ENCODE assay signal across 8 cellular contexts in the genomic region with DNA sequence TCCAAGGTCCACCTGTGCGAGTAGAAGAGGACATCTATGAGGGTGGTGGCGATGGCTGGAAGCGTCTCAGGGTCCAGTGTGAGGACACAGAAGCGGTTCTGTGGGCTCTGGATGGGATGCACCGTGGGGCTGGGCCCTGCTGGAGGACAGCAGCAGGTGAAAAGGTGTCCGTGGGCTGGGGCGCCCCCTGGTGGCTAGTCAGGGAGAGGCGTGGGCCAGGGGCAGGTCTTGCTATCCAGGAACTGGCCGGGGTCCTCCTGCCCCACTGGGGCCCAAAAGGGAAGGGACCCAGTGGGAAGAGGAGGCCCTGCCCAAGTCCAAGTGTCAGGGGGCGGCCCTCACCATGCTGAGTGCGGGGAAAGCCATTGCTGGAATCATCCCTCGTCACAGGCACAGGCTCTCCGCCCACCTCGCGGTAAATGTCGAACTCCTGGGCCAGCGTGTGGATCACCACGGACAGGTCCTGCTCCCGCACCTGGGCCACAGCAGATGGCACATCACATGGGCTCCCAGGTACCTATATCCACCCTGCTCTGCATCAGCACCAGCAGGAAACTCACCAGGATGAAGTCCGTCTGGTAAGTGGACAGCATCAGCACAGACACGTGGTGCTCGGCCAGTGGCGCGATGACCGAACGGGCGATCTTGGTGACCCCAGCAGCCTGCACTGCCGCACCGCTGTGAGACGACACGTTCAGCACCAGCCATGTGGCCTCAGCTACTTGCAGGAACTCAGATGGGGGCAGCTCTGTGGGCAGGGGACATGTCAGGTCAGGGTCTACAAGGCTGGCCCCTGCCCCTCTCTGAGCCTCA. TPM values are rescaled to one million over a fixed set of nuclear protein-coding genes. Genes with fewer than 3 reads are reported as not detected.
A peak's percentile ranks its signal among the peaks of the same experiment; 100 is the strongest.
DNase-seq lines count a peak whose midpoint lies in the region; ATAC-seq, FAIRE-seq and TF ChIP-seq lines count a peak whose summit lies in the region.

No MANE protein-coding gene starts in this region.

- no peak overlapping the region for H3K4me2 ChIP-seq in MM.1S (ENCODE audit: low read depth, low read length)

- ATAC-seq in activated B cell treated with CpG ODN at 0.5 μM for 24 hours (ENCODE audit: low read depth) (no peak), lung (ENCODE audit: insufficient read depth, low FRiP score) (no peak), HG02642 (IDR thresholded peaks at IDR 0.05; ENCODE audit: poor library complexity, unreplicated experiment) (no peak), GM19463 (IDR thresholded peaks at IDR 0.05; ENCODE audit: unreplicated experiment) (no peak)

- H3K27ac ChIP-seq in MM.1S (ENCODE audit: low read length) (no peak overlapping the region), lung (ENCODE audit: low read depth in 1 of 2, low read length in 1 of 2) (no peak overlapping the region)

- H3K4me3 ChIP-seq in MM.1S (ENCODE audit: low read length) (no peak overlapping the region), bronchial epithelial cell (ENCODE audit: low read depth, low read length) (no peak overlapping the region), lung (no peak overlapping the region)

- peaks cover 8% of the 10 kb centered on the region for H3K36me3 Mint-ChIP-seq in activated B cell treated with CpG ODN at 0.5 μM for 24 hours (ENCODE audit: low read depth)

- peaks cover 17% of the 10 kb centered on the region; the same call in 1 of the 2 replicates for H3K4me1 ChIP-seq in MM.1S (ENCODE audit: low read length)
- H3K4me1 ChIP-seq in lung (ENCODE audit: control insufficient read depth in 2 of 2, insufficient read depth in 2 of 2, low read length in 2 of 2): peaks cover 4 to 23% of the 10 kb centered on the region in 2 donors

- H3K27me3 Mint-ChIP-seq in activated B cell treated with CpG ODN at 0.5 μM for 24 hours: no peaks in the 10 kb centered on the region

- H2AFZ ChIP-seq in MM.1S (ENCODE audit: low read length): no peak overlapping the region

- H3K9me3 Mint-ChIP-seq in activated B cell treated with CpG ODN at 0.5 μM for 24 hours: no peaks in the 10 kb centered on the region

- FAIRE-seq in bronchial epithelial cell (lab: Jason Lieb, UNC): no peak

- POLR2A ChIA-PET in activated B cell treated with CpG ODN at 0.5 μM for 24 hours (lab: Charles Lee): interaction anchor here (0.9 to 7.6 kb wide), 11 partner anchors 18 to 137 kb away, joined by 3 to 131 read pairs (median 9); a partner anchor contains a TSS

- H3K36me3 ChIP-seq in MM.1S (replicated peaks; ENCODE audit: insufficient read depth, low read length): no peaks in the 10 kb centered on the region
- peaks cover 1% of the 10 kb centered on the region for H3K36me3 ChIP-seq in bronchial epithelial cell (ENCODE audit: control insufficient read depth, insufficient read depth, low read length)
- H3K36me3 ChIP-seq in lung (ENCODE audit: control insufficient read depth in 2 of 2, insufficient read depth in 2 of 2, low read length in 2 of 2): peaks cover 0 to 16% of the 10 kb centered on the region in 2 donors

- H3K27ac Mint-ChIP-seq in activated B cell treated with CpG ODN at 0.5 μM for 24 hours: no peak overlapping the region

- H3K4me1 Mint-ChIP-seq in activated B cell treated with CpG ODN at 0.5 μM for 24 hours: peaks cover 38% of the 10 kb centered on the region

- intact Hi-C loops in activated B cell treated with CpG ODN at 0.5 μM for 24 hours (cut with micrococcal nuclease): loop anchor here (1.0 kb wide), 5 partner anchors 24 to 179 kb away; a partner anchor contains a TSS

- no peaks in the 10 kb centered on the region for H3K9me3 ChIP-seq in MM.1S (replicated peaks; ENCODE audit: insufficient read depth, low read length)
- H3K9me3 ChIP-seq in lung (ENCODE audit: control insufficient read depth in 2 of 2, insufficient read depth in 1 of 2, low read length in 1 of 2): no peaks in the 10 kb centered on the region

- H3K4me3 Mint-ChIP-seq in activated B cell treated with CpG ODN at 0.5 μM for 24 hours: no peak overlapping the region

- H3K27me3 ChIP-seq in MM.1S (replicated peaks; ENCODE audit: insufficient read depth, low read length): no peaks in the 10 kb centered on the region
- peaks cover 2% of the 10 kb centered on the region for H3K27me3 ChIP-seq in bronchial epithelial cell (ENCODE audit: control insufficient read depth, insufficient read depth, low read length)
- H3K27me3 ChIP-seq in lung (ENCODE audit: control insufficient read depth, insufficient read depth): no peaks in the 10 kb centered on the region

- peaks cover 20% of the 10 kb centered on the region for H3F3A ChIP-seq in MM.1S (ENCODE audit: insufficient read depth, low read length)

- WGBS in lung, 2 donors: 64 to 67% methylated on average over 31 of the region's 31 CpGs

- CTCF ChIA-PET in activated B cell treated with CpG ODN at 0.5 μM for 24 hours (lab: Charles Lee): interaction anchor here (0.7 to 7.8 kb wide), 39 partner anchors 10 to 197 kb away, joined by 3 to 275 read pairs (median 8); a partner anchor contains a TSS

- H3K79me2 ChIP-seq in MM.1S (ENCODE audit: low read length): no peaks in the 10 kb centered on the region

- H4K20me1 ChIP-seq in MM.1S (ENCODE audit: insufficient read depth, low read length): no peaks in the 10 kb centered on the region

- no peak overlapping the region for H3K9ac ChIP-seq in MM.1S (ENCODE audit: low read length)

- no peaks in the 10 kb centered on the region for H3K9me2 ChIP-seq in MM.1S (replicated peaks; ENCODE audit: insufficient read depth, low read length)

- TF ChIP-seq CTCF in MM.1S (IDR thresholded peaks at IDR 0.05; ENCODE audit: low read length) (peak; percentile 90), activated B cell treated with CpG ODN at 0.5 μM for 24 hours (IDR thresholded peaks at IDR 0.05) (peak; percentile 68), bronchial epithelial cell (IDR thresholded peaks at IDR 0.05; ENCODE audit: insufficient read depth, low read length, severe bottlenecking) (peak; percentile 96), lung (IDR thresholded peaks at IDR 0.05; ENCODE audit: control extremely low read depth, extremely low read depth) (peak; percentile 74)

- peak; percentile 9 for DNase-seq in GF-D8 (lab: John Stamatoyannopoulos, UW)
- peak; percentile 53 for DNase-seq in MM.1S
- DNase-seq in activated B cell treated with CpG ODN at 0.5 μM for 24 hours: peak; percentile 81
- DNase-seq in bronchial epithelial cell (ENCODE audit: low read depth): peak; percentile 38
- peak; percentile 75 for DNase-seq in lung (ENCODE audit: low spot score)
- peak; percentile 66 to 75 for DNase-seq in stimulated activated CD8-positive, alpha-beta memory T cell treated with anti-CD3 and anti-CD28 coated beads, Interleukin-2, amount 100 ng/mL, for 1 hour (ENCODE audit: low read depth in 2 of 2)

RNA-seq across cellular contexts. Expression of a gene that starts 2.3 kb away (rescaled TPM):
- total RNA-seq in activated B cell treated with CpG ODN at 0.5 μM for 24 hours (2.4 and 3.5 TPM in 2 replicates), bronchial epithelial cell (2.4 and 7.0 TPM in 2 replicates), lung (10 to 100 TPM; 12.6 to 26.5 TPM)
- 10 to 100 TPM; 14.1 to 16.5 TPM for polyA plus RNA-seq in lung

RNA-seq across cellular contexts. Expression of a gene that starts 20.4 kb away (rescaled TPM):
- total RNA-seq in activated B cell treated with CpG ODN at 0.5 μM for 24 hours: 1.0 and 1.7 TPM in 2 replicates
- not detected in 2 replicates for total RNA-seq in bronchial epithelial cell
- total RNA-seq in lung: 1 to 10 TPM; 1.8 to 3.3 TPM
- 10 to 100 TPM in 1 of 2 donors, under 1 TPM in 1; 0.57 to 33.2 TPM for polyA plus RNA-seq in lung

RNA-seq across cellular contexts. Expression of a gene that starts 39.7 kb away (rescaled TPM):
- total RNA-seq in activated B cell treated with CpG ODN at 0.5 μM for 24 hours (20.1 and 20.4 TPM in 2 replicates), bronchial epithelial cell (6.6 and 12.2 TPM in 2 replicates), lung (10 to 100 TPM; 25.9 to 36.4 TPM)
- 10 to 100 TPM; 15.0 to 27.3 TPM for polyA plus RNA-seq in lung

RNA-seq across cellular contexts. Expression of a gene that starts 40.5 kb away (rescaled TPM):
- total RNA-seq in activated B cell treated with CpG ODN at 0.5 μM for 24 hours: 0.42 and 0.44 TPM in 2 replicates
- total RNA-seq in bronchial epithelial cell: under 0.01 and 0.26 TPM in 2 replicates
- 1 to 10 TPM in 1 of 2 donors, under 1 TPM in 1; 0.77 to 5.1 TPM for total RNA-seq in lung
- polyA plus RNA-seq in lung: 10 to 100 TPM in 1 of 2 donors, 1 to 10 TPM in 1; 5.1 to 26.1 TPM

Comparison
In these comparisons a context has a peak if more than half of its experiments do, and no peak if none do; other contexts are left out.
1. DNase-seq: peak in every context shown above with its lines; median percentile 81 in activated B cell treated with CpG ODN at 0.5 μM for 24 hours; 75 in lung; 70 in stimulated activated CD8-positive, alpha-beta memory T cell treated with anti-CD3 and anti-CD28 coated beads, Interleukin-2, amount 100 ng/mL, for 1 hour; 53 in MM.1S; 38 in bronchial epithelial cell; 9 in GF-D8.